8 cellular contexts compared by ENCODE assay signal in the genomic region with DNA sequence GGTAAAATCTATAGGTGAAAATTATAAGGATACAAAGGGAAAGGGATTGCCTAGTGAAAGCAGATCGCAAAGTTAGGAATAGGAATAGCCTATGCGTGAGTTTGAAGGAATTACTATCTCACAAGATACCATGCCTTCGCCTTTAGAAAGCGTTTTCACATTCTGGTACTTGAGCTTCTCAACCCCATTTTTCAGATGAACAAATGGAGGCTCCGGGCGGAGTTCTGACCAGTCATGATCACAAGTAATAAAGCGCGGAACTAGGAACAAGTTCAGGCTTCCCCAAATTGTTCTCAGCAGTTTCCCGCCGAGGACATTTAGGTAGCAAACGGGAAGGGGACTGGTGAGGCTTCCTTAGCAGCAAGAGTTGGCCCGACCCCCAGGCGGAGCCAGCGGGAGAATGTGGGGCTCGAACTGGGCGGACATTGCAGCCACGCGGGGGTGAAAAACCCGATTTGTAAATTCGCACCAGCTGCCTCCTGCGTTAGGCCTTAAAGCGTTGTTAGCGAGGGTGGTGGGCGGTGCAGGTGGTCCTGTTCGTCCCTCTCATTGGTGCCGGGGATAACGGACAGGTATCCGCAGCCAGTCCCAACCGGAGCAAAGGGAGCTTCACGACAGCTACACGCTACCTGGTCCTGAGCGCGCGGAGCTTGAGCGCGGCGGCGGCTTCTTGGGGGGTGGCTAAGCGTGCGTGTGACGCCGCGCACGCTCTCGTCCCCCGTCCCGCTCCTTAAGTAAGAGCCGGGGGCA. TPM values are rescaled to one million over a fixed set of nuclear protein-coding genes. Genes with fewer than 3 reads are reported as not detected.
DNase-seq lines count a peak whose midpoint lies in the region; ATAC-seq, FAIRE-seq and TF ChIP-seq lines count a peak whose summit lies in the region.

No MANE protein-coding gene starts in this region.

- H3K27me3 ChIP-seq in Peyer's patch (no peaks in the 10 kb centered on the region), astrocyte (ENCODE audit: insufficient read depth, low read length) (peaks cover 2% of the 10 kb centered on the region)

- H3K27ac Mint-ChIP-seq in astrocyte (ENCODE audit: unreplicated experiment): no peak overlapping the region

- H3K36me3 ChIP-seq in Peyer's patch (peaks cover 0 to 7% (median 0%) of the 10 kb centered on the region in 3 donors), astrocyte (ENCODE audit: insufficient read depth, low read length) (no peaks in the 10 kb centered on the region), urinary bladder (ENCODE audit: insufficient read depth) (no peaks in the 10 kb centered on the region)

- H3K36me3 Mint-ChIP-seq in astrocyte (ENCODE audit: low read depth, unreplicated experiment): peaks cover 20% of the 10 kb centered on the region

- FAIRE-seq in astrocyte (lab: Jason Lieb, UNC): no peak

- peak overlapping the region; percentile 79 for H2AFZ ChIP-seq in astrocyte (ENCODE audit: low read depth, low read length)

- H3K9ac ChIP-seq in astrocyte (ENCODE audit: low read length): peak overlapping the region; percentile 52

- peak overlapping the region; percentile 69 for H3K4me3 Mint-ChIP-seq in astrocyte (ENCODE audit: unreplicated experiment)

- no peaks in the 10 kb centered on the region for H3K79me2 ChIP-seq in astrocyte (ENCODE audit: insufficient read depth, low read length)

- WGBS in urinary bladder: 9% methylated on average over 48 of the region's 48 CpGs

- ATAC-seq in GM19452 (IDR thresholded peaks at IDR 0.05; ENCODE audit: unreplicated experiment) (peak; percentile 67), GM21381 (IDR thresholded peaks at IDR 0.05; ENCODE audit: unreplicated experiment) (no peak)

- peaks cover 2% of the 10 kb centered on the region for H3K9me3 Mint-ChIP-seq in astrocyte (ENCODE audit: unreplicated experiment)

- H3K27ac ChIP-seq in Peyer's patch (peak overlapping the region in 3 of 4 donors; percentile 7 to 44 (median 27)), astrocyte (ENCODE audit: low read depth, low read length) (no peak overlapping the region), urinary bladder (ENCODE audit: low read depth) (no peak overlapping the region)

- H3K4me2 ChIP-seq in astrocyte (ENCODE audit: low read length): peak overlapping the region; percentile 83

- H3K4me1 ChIP-seq in Peyer's patch: peaks cover 0 to 8% (median 3%) of the 10 kb centered on the region in 4 donors
- H3K4me1 ChIP-seq in astrocyte (ENCODE audit: insufficient read depth, low read length): peaks cover 9% of the 10 kb centered on the region
- no peaks in the 10 kb centered on the region for H3K4me1 ChIP-seq in urinary bladder (ENCODE audit: insufficient read depth)

- TF ChIP-seq POLR2A in Peyer's patch (IDR thresholded peaks at IDR 0.05): no peak

- no peaks in the 10 kb centered on the region for H4K20me1 ChIP-seq in astrocyte (ENCODE audit: insufficient read depth, low read length)

- peaks cover 37% of the 10 kb centered on the region for H3K27me3 Mint-ChIP-seq in astrocyte (ENCODE audit: low read depth, unreplicated experiment)

- H3K4me3 ChIP-seq in Peyer's patch (peak overlapping the region; percentile 25 to 46 (median 40)), astrocyte (ENCODE audit: insufficient read depth, low read depth, low read length) (peak overlapping the region; percentile 54), urinary bladder (ENCODE audit: low read depth, low read length) (peak overlapping the region; percentile 30)

- peak; percentile 94 for DNase-seq in AG08395 (ENCODE audit: low spot score)
- peak; percentile 73 to 89 (median 85) for DNase-seq in Peyer's patch
- DNase-seq in astrocyte (ENCODE audit: low read depth): peak; percentile 86
- DNase-seq in iPS DF 19.7 (ENCODE audit: low read depth, low spot score): peak; percentile 93
- DNase-seq in retina: peak; percentile 90

- H3K9me3 ChIP-seq in Peyer's patch (no peaks in the 10 kb centered on the region), astrocyte (ENCODE audit: insufficient read depth, low read depth, low read length) (no peaks in the 10 kb centered on the region)

- no peaks in the 10 kb centered on the region for H3K4me1 Mint-ChIP-seq in astrocyte (ENCODE audit: low read depth, unreplicated experiment)

- no peak for TF ChIP-seq CTCF in Peyer's patch (IDR thresholded peaks at IDR 0.05)
- TF ChIP-seq CTCF in astrocyte (IDR thresholded peaks at IDR 0.05; ENCODE audit: insufficient read depth, low read depth, low read length): no peak

RNA-seq across cellular contexts. Expression of a gene that starts 15.4 kb away (rescaled TPM):
- total RNA-seq in Peyer's patch (10 to 100 TPM in 3 of 4 donors, 1 to 10 TPM in 1; 2.5 to 24.6 (median 16.6) TPM), astrocyte (7.4 and 7.5 TPM in 2 replicates), urinary bladder (10.4 TPM)
- 13.7 TPM for polyA plus RNA-seq in urinary bladder

RNA-seq across cellular contexts. Expression of a gene that starts 25.4 kb away (rescaled TPM):
- 1 to 10 TPM in 2 of 4 donors, not detected in 2; 4.0 to 6.6 TPM for total RNA-seq in Peyer's patch
- total RNA-seq in astrocyte: not detected in 2 replicates
- total RNA-seq in urinary bladder: 4.0 TPM
- polyA plus RNA-seq in urinary bladder: 5.4 TPM

RNA-seq across cellular contexts. Expression of a gene that starts 34.7 kb away (rescaled TPM):
- total RNA-seq in Peyer's patch (10 to 100 TPM in 2 of 4 donors, 1 to 10 TPM in 2; 6.0 to 11.7 (median 10.2) TPM), astrocyte (9.5 and 9.9 TPM in 2 replicates), urinary bladder (6.8 TPM)
- 14.0 TPM for polyA plus RNA-seq in urinary bladder

RNA-seq across cellular contexts. Expression of a gene that starts 34.9 kb away (rescaled TPM):
- total RNA-seq in Peyer's patch (10 to 100 TPM; 16.1 to 48.9 (median 36.9) TPM), astrocyte (64.3 and 66.5 TPM in 2 replicates), urinary bladder (22.4 TPM)
- polyA plus RNA-seq in urinary bladder: 49.5 TPM

RNA-seq across cellular contexts. Expression of a gene that starts 44.8 kb away (rescaled TPM):
- 10 to 100 TPM in 1 of 4 donors, not detected in 3; 10.7 TPM for total RNA-seq in Peyer's patch
- 1.4 TPM in 1 of 2 replicates, not detected in the other for total RNA-seq in astrocyte
- total RNA-seq in urinary bladder: 2.3 TPM
- polyA plus RNA-seq in urinary bladder: 0.76 TPM

Comparison
In these comparisons a context has a peak if more than half of its experiments do, and no peak if none do; other contexts are left out.
1. H3K27ac ChIP-seq: peak in Peyer's patch (3 of 4); none in astrocyte (single experiment) and urinary bladder (single experiment).
2. Peak in every context shown above with its lines, with median percentiles within 50 percentile points of each other: DNase-seq and H3K4me3 ChIP-seq.